ENCODE assay signal across 8 cellular contexts in the genomic region with DNA sequence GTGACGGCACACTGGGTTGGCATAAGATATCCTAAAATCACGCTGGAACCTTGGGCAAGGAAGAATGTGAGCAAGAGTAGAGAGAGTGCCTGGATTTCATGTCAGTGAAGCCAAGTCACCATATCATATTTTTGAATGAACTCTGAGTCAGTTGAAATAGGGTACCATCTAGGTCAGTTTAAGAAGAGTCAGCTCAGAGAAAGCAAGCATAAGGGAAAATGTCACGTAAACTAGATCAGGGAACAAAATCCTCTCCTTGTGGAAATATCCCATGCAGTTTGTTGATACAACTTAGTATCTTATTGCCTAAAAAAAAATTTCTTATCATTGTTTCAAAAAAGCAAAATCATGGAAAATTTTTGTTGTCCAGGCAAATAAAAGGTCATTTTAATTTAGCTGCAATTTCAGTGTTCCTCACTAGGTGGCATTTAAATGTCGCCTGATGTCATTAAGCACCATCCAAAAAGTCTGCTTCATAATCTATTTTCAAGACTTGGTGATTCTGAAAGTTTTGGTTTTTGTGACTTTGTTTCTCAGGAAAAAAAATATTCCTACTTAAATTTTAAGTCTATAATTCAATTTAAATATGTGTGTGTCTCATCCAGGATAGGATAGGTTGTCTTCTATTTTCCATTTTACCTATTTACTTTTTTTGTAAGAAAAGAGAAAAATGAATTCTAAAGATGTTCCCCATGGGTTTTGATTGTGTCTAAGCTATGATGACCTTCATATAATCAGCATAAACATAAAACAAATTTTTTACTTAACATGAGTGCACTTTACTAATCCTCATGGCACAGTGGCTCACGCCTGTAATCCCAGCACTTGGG. TPM values are rescaled to one million over a fixed set of nuclear protein-coding genes. Genes with fewer than 3 reads are reported as not detected.
A peak's percentile ranks its signal among the peaks of the same experiment; 100 is the strongest.
DNase-seq lines count a peak whose midpoint lies in the region; ATAC-seq and TF ChIP-seq lines count a peak whose summit lies in the region.

No MANE protein-coding gene starts in this region.

- H3K36me3 Mint-ChIP-seq in activated naive CD8-positive, alpha-beta T cell treated with anti-CD3 and anti-CD28 coated beads, Interleukin-2, amount 50 U/mL, for 24 hours (ENCODE audit: low read depth), result peaks cover 2% of the 10 kb centered on the region

- no peak for TF ChIP-seq POLR2A in thyroid gland (IDR thresholded peaks at IDR 0.05)

- H3K27me3 ChIP-seq in right cardiac atrium (ENCODE audit: control insufficient read depth, insufficient read depth), result no peaks in the 10 kb centered on the region
- no peaks in the 10 kb centered on the region for H3K27me3 ChIP-seq in thyroid gland

- no peak overlapping the region for H3K4me3 Mint-ChIP-seq in activated naive CD8-positive, alpha-beta T cell treated with anti-CD3 and anti-CD28 coated beads, Interleukin-2, amount 50 U/mL, for 24 hours

- peak overlapping the region; percentile 81 for H3K27ac Mint-ChIP-seq in activated naive CD8-positive, alpha-beta T cell treated with anti-CD3 and anti-CD28 coated beads, Interleukin-2, amount 50 U/mL, for 24 hours

- H3K27me3 Mint-ChIP-seq in activated naive CD8-positive, alpha-beta T cell treated with anti-CD3 and anti-CD28 coated beads, Interleukin-2, amount 50 U/mL, for 24 hours, result no peaks in the 10 kb centered on the region

- H3K4me1 Mint-ChIP-seq in activated naive CD8-positive, alpha-beta T cell treated with anti-CD3 and anti-CD28 coated beads, Interleukin-2, amount 50 U/mL, for 24 hours, result peaks cover 11% of the 10 kb centered on the region

- H3K4me1 ChIP-seq in right cardiac atrium (ENCODE audit: control insufficient read depth, insufficient read depth, low read length), result peaks cover 3% of the 10 kb centered on the region
- H3K4me1 ChIP-seq in thyroid gland, result no peaks in the 10 kb centered on the region

- DNase-seq in AG20443 (ENCODE audit: low spot score), result peak; percentile 36
- peak; percentile 81 for DNase-seq in NCI-H1694 (lab: John Stamatoyannopoulos, UW)
- DNase-seq in activated naive CD8-positive, alpha-beta T cell treated with anti-CD3 and anti-CD28 coated beads, Interleukin-2, amount 50 U/mL, for 24 hours, result no peak
- DNase-seq in right cardiac atrium, result no peak
- no peak for DNase-seq in thyroid gland
- DNase-seq in NCI-H526 treated with DMSO at 0.1 percent for 48 hours (lab: John Stamatoyannopoulos, UW), result no peak

- no peak overlapping the region for H3K4me3 ChIP-seq in right cardiac atrium (ENCODE audit: low read length)
- H3K4me3 ChIP-seq in thyroid gland (replicated peaks in 1 of 3), result no peak overlapping the region

- H3K36me3 ChIP-seq in thyroid gland, result no peaks in the 10 kb centered on the region

- WGBS in right cardiac atrium, result 61% methylated on average over 5 of the region's 5 CpGs
- WGBS in thyroid gland, 2 donors, result 72 to 73% methylated on average over 5 of the region's 5 CpGs

- intact Hi-C loops in right cardiac atrium (cut with DNase I), result loop anchor here in 3 of 4 donors (5.0 kb wide), 1 partner anchor 145 kb away; no protein-coding TSS in a partner anchor
- intact Hi-C loops in thyroid gland (cut with DNase I), result no loop called here

- peaks cover 8% of the 10 kb centered on the region for H3K9me3 Mint-ChIP-seq in activated naive CD8-positive, alpha-beta T cell treated with anti-CD3 and anti-CD28 coated beads, Interleukin-2, amount 50 U/mL, for 24 hours

- H3K9me3 ChIP-seq in right cardiac atrium (ENCODE audit: control insufficient read depth, low read length), result no peaks in the 10 kb centered on the region
- H3K9me3 ChIP-seq in thyroid gland, result no peaks in the 10 kb centered on the region

- H3K27ac ChIP-seq in right cardiac atrium (ENCODE audit: low read length) (peak overlapping the region; percentile 42), thyroid gland (no peak overlapping the region)

- ATAC-seq in GM18502 (IDR thresholded peaks at IDR 0.05; ENCODE audit: poor library complexity, unreplicated experiment), result peak; percentile 59
- ATAC-seq in activated naive CD8-positive, alpha-beta T cell treated with anti-CD3 and anti-CD28 coated beads, Interleukin-2, amount 50 U/mL, for 24 hours, result no peak
- ATAC-seq in right cardiac atrium, result peak in 1 of 2 donors; percentile 75
- ATAC-seq in GM18867 (IDR thresholded peaks at IDR 0.05; ENCODE audit: unreplicated experiment), result no peak

- peak; percentile 17 to 81 (median 66) for TF ChIP-seq CTCF in thyroid gland (IDR thresholded peaks at IDR 0.05)

RNA-seq across cellular contexts. Expression of a gene that starts 19.6 kb away (rescaled TPM):
- total RNA-seq in right cardiac atrium, result 1 to 10 TPM; 1.6 to 6.4 (median 5.0) TPM
- 3.0 TPM for polyA plus RNA-seq in right cardiac atrium
- total RNA-seq in thyroid gland, result 1 to 10 TPM; 1.5 to 4.9 (median 2.6) TPM

RNA-seq across cellular contexts. Expression of a gene that starts 20.1 kb away (rescaled TPM):
- total RNA-seq in right cardiac atrium, result 10 to 100 TPM in 3 of 4 donors, 1 to 10 TPM in 1; 5.9 to 14.3 (median 10.5) TPM
- polyA plus RNA-seq in right cardiac atrium, result 4.7 TPM
- total RNA-seq in thyroid gland, result 10 to 100 TPM in 2 of 4 donors, 1 to 10 TPM in 2; 8.0 to 12.2 (median 10.6) TPM

RNA-seq across cellular contexts. Expression of a gene that starts 31.4 kb away (rescaled TPM):
- total RNA-seq in right cardiac atrium (1 to 10 TPM; 3.0 to 5.7 (median 4.3) TPM), thyroid gland (10 to 100 TPM in 1 of 4 donors, 1 to 10 TPM in 3; 3.8 to 15.3 (median 6.3) TPM)
- polyA plus RNA-seq in right cardiac atrium, result 2.7 TPM

Comparison
In these comparisons a context has a peak if more than half of its experiments do, and no peak if none do; other contexts are left out.
1. DNase-seq: peak in AG20443 (single experiment) and NCI-H1694 (single experiment); none in activated naive CD8-positive, alpha-beta T cell treated with anti-CD3 and anti-CD28 coated beads, Interleukin-2, amount 50 U/mL, for 24 hours (single experiment), right cardiac atrium (0 of 3), thyroid gland (0 of 2) and NCI-H526 treated with DMSO at 0.1 percent for 48 hours (single experiment).